7 cellular contexts compared by ENCODE assay signal in genomic region chr4:6991771-6992557, GRCh38. TPM values are rescaled to one million over a fixed set of nuclear protein-coding genes. Genes with fewer than 3 reads are reported as not detected.
DNase-seq lines count a peak whose midpoint lies in the region; ATAC-seq and TF ChIP-seq lines count a peak whose summit lies in the region.

No MANE protein-coding gene starts in this region.

- no peak overlapping the region for H3K9ac ChIP-seq in fibroblast of lung (ENCODE audit: insufficient read depth, low read length)
- H3K9ac ChIP-seq in skeletal muscle satellite cell (ENCODE audit: low read depth, low read length): peak overlapping the region; percentile 43

- H3K4me2 ChIP-seq in fibroblast of lung (ENCODE audit: extremely low read depth, insufficient read depth, low read length) (peak overlapping the region; percentile 60), skeletal muscle satellite cell (ENCODE audit: low read length) (peak overlapping the region; percentile 86)

- no peak overlapping the region for H3K27ac Mint-ChIP-seq in natural killer cell treated with Interleukin-12 subunit alpha and Interleukin-12 subunit beta and Interleukin-15 and Interleukin-18, amount 100 ng/mL, for 72 hours

- peaks cover 31% of the 10 kb centered on the region for H3K79me2 ChIP-seq in fibroblast of lung (ENCODE audit: control insufficient read depth, insufficient read depth, low read length)

- TF ChIP-seq CTCF in RWPE2 (IDR thresholded peaks at IDR 0.05; ENCODE audit: poor library complexity, severe bottlenecking) (no peak), fibroblast of lung (conservative IDR thresholded peaks at IDR 0.05 in 1 of 2, IDR thresholded peaks at IDR 0.05 in 1 of 2; ENCODE audit: low read depth in 1 of 2, low read length in 2 of 2) (no peak)

- peaks cover 30 to 31% of the 10 kb centered on the region in 2 donors for H3K4me1 Mint-ChIP-seq in natural killer cell treated with Interleukin-12 subunit alpha and Interleukin-12 subunit beta and Interleukin-15 and Interleukin-18, amount 100 ng/mL, for 72 hours (ENCODE audit: low read depth in 2 of 2)

- H4K20me1 ChIP-seq in fibroblast of lung (ENCODE audit: control insufficient read depth, extremely low read depth, insufficient read depth, low read length): no peaks in the 10 kb centered on the region

- no peaks in the 10 kb centered on the region for H3K27me3 Mint-ChIP-seq in natural killer cell treated with Interleukin-12 subunit alpha and Interleukin-12 subunit beta and Interleukin-15 and Interleukin-18, amount 100 ng/mL, for 72 hours

- H3K9me3 ChIP-seq in RWPE2 (ENCODE audit: severe bottlenecking) (no peaks in the 10 kb centered on the region), fibroblast of lung (ENCODE audit: control insufficient read depth, insufficient read depth, low read depth, low read length) (no peaks in the 10 kb centered on the region), skeletal muscle satellite cell (replicated peaks; ENCODE audit: low read length) (no peaks in the 10 kb centered on the region)

- H3K4me3 ChIP-seq in RWPE2 (ENCODE audit: severe bottlenecking) (no peak overlapping the region), fibroblast of lung (replicated peaks in 1 of 4; ENCODE audit: control extremely low read depth in 1 of 4, insufficient read depth in 1 of 4, low read depth in 3 of 4, low read length in 4 of 4) (no peak overlapping the region), skeletal muscle satellite cell (ENCODE audit: low read length) (peak overlapping the region; percentile 58)

- H3K27me3 ChIP-seq in RWPE2 (ENCODE audit: insufficient read depth, poor library complexity, severe bottlenecking) (no peaks in the 10 kb centered on the region), fibroblast of lung (ENCODE audit: control insufficient read depth, insufficient read depth, low read length) (no peaks in the 10 kb centered on the region), skeletal muscle satellite cell (ENCODE audit: control insufficient read depth, insufficient read depth, low read length) (no peaks in the 10 kb centered on the region)

- DNase-seq in H4 (ENCODE audit: low spot score): peak; percentile 93
- no peak for DNase-seq in RWPE2 (ENCODE audit: low spot score)
- peak; percentile 85 to 95 for DNase-seq in fibroblast of lung (ENCODE audit: low read depth in 2 of 2)
- DNase-seq in SKM-1 (lab: John Stamatoyannopoulos, UW; ENCODE audit: unreplicated experiment): no peak
- no peak for DNase-seq in NCI-H345 (lab: John Stamatoyannopoulos, UW)
- no peak for DNase-seq in natural killer cell treated with Interleukin-12 subunit alpha and Interleukin-12 subunit beta and Interleukin-15 and Interleukin-18, amount 100 ng/mL, for 72 hours (ENCODE audit: low spot score)

- peak; percentile 45 for ATAC-seq in RWPE2 (ENCODE audit: low read depth)
- no peak for ATAC-seq in natural killer cell treated with Interleukin-12 subunit alpha and Interleukin-12 subunit beta and Interleukin-15 and Interleukin-18, amount 100 ng/mL, for 72 hours

- H3K4me1 ChIP-seq in RWPE2 (ENCODE audit: insufficient read depth, poor library complexity, severe bottlenecking) (peaks cover 40% of the 10 kb centered on the region), fibroblast of lung (ENCODE audit: control insufficient read depth, extremely low read depth, insufficient read depth, low read length) (peaks cover 8% of the 10 kb centered on the region), skeletal muscle satellite cell (ENCODE audit: control insufficient read depth, insufficient read depth, low read length) (peaks cover 30% of the 10 kb centered on the region)

- no peaks in the 10 kb centered on the region for H3K36me3 Mint-ChIP-seq in natural killer cell treated with Interleukin-12 subunit alpha and Interleukin-12 subunit beta and Interleukin-15 and Interleukin-18, amount 100 ng/mL, for 72 hours

- no peak overlapping the region for H2AFZ ChIP-seq in fibroblast of lung (ENCODE audit: low read length)

- H3K27ac ChIP-seq in RWPE2 (ENCODE audit: poor library complexity, severe bottlenecking) (peak overlapping the region; percentile 77), fibroblast of lung (ENCODE audit: insufficient read depth, low read length) (peak overlapping the region; percentile 40)

- H3K4me3 Mint-ChIP-seq in natural killer cell treated with Interleukin-12 subunit alpha and Interleukin-12 subunit beta and Interleukin-15 and Interleukin-18, amount 100 ng/mL, for 72 hours: no peak overlapping the region

- peaks cover 67% of the 10 kb centered on the region for H3K36me3 ChIP-seq in RWPE2 (ENCODE audit: low read depth)
- peaks cover under 1% of the 10 kb centered on the region for H3K36me3 ChIP-seq in fibroblast of lung (ENCODE audit: control insufficient read depth, insufficient read depth, low read length)
- H3K36me3 ChIP-seq in skeletal muscle satellite cell (ENCODE audit: insufficient read depth, low read length): peaks cover 29% of the 10 kb centered on the region

- H3K9me3 Mint-ChIP-seq in natural killer cell treated with Interleukin-12 subunit alpha and Interleukin-12 subunit beta and Interleukin-15 and Interleukin-18, amount 100 ng/mL, for 72 hours: no peaks in the 10 kb centered on the region

RNA-seq across cellular contexts. Expression of gene TADA2B, which starts 51.2 kb away (rescaled TPM):
- 5.8 and 6.9 TPM in 2 replicates for total RNA-seq in H4 (2014; rRNA removed; shearing (Covaris generic))
- 10.0 and 12.6 TPM in 2 replicates for total RNA-seq in fibroblast of lung
- polyA plus RNA-seq in fibroblast of lung: 8.0 and 8.5 TPM in 2 replicates
- polyA plus RNA-seq in fibroblast of lung (2012): 11.4 and 12.8 TPM in 2 replicates
- 8.7 and 10.4 TPM in 2 replicates for polyA minus RNA-seq in fibroblast of lung (ENCODE audit: low replicate concordance)
- 9.9 and 10.5 TPM in 2 replicates for total RNA-seq in skeletal muscle satellite cell (2012; rRNA removed)
- 10 to 100 TPM; 15.8 to 16.9 TPM for total RNA-seq in natural killer cell treated with Interleukin-12 subunit alpha and Interleukin-12 subunit beta and Interleukin-15 and Interleukin-18, amount 100 ng/mL, for 72 hours

Comparison
In these comparisons a context has a peak if more than half of its experiments do, and no peak if none do; other contexts are left out.
1. DNase-seq: peak in H4 (single experiment) and fibroblast of lung (2 of 2); none in RWPE2 (single experiment), SKM-1 (single experiment), NCI-H345 (single experiment) and natural killer cell treated with Interleukin-12 subunit alpha and Interleukin-12 subunit beta and Interleukin-15 and Interleukin-18, amount 100 ng/mL, for 72 hours (single experiment).